In genomic region chr1:232522189-232522588, GRCh38 we compare ENCODE assay signal across 8 cellular contexts.
"Had no signal": no experiment of that assay in that cellular context is flagged by ENCODE, and none has a peak within 500 bp of the region (broad histone marks: within the 10 kb centered on the region; RNA-seq: fewer than 3 reads in every experiment).

No MANE protein-coding gene starts in this region.

- FAIRE-seq: HepG2 had no signal

- H3K9me3 Mint-ChIP-seq: IgD-negative memory B cell had no signal

- H3K27ac Mint-ChIP-seq: HFFc6 had no signal

- ATAC-seq: HCT116, HepG2 had no signal

- H3K36me3 Mint-ChIP-seq: IgD-negative memory B cell had no signal

- H3K9me3 ChIP-seq: HAP-1 had no signal

- H3K4me3 Mint-ChIP-seq: HFFc6, IgD-negative memory B cell had no signal

- DNase-seq: GOT3, H7, HFFc6, KBM-7 had no signal

- H3K4me1 ChIP-seq: HAP-1 had no signal

- H3K4me3 ChIP-seq: HAP-1 had no signal

- H3K36me3 ChIP-seq: HAP-1 had no signal
